Comparison of ENCODE assay signal across 16 cellular contexts in genomic region chr22:40966683-40967082, GRCh38. TPM values are rescaled to one million over a fixed set of nuclear protein-coding genes. Genes with fewer than 3 reads are reported as not detected.
DNase-seq lines count a peak whose midpoint lies in the region; ATAC-seq and TF ChIP-seq lines count a peak whose summit lies in the region.
"Had no signal": no experiment of that assay in that cellular context is flagged by ENCODE, and none has a peak within 500 bp of the region (broad histone marks: within the 10 kb centered on the region; RNA-seq: fewer than 3 reads in every experiment).

No MANE protein-coding gene starts in this region.

- H3K36me3 Mint-ChIP-seq in CD14-positive monocyte (peaks cover 53 to 85% of the 10 kb centered on the region in 2 donors), nephron progenitor cell (ENCODE audit: low read depth) (peaks cover 56% of the 10 kb centered on the region)

- H3K27me3 Mint-ChIP-seq in CD14-positive monocyte (ENCODE audit: low read depth in 3 of 3) = no peaks in the 10 kb centered on the region
- no peaks in the 10 kb centered on the region for H3K27me3 Mint-ChIP-seq in nephron progenitor cell (ENCODE audit: low read depth, poor library complexity)

- DNase-seq in CD14-positive monocyte (ENCODE audit: low spot score) (peak; percentile 76), NOMO-1 treated with DMSO at 0.1 percent for 48 hours (lab: John Stamatoyannopoulos, UW; ENCODE audit: unreplicated experiment) (peak; percentile 58), astrocyte of the hippocampus (ENCODE audit: low read depth, low spot score) (peak; percentile 22), nephron progenitor cell (no peak), NCI-H1105 treated with DMSO at 0.1 percent for 48 hours (lab: John Stamatoyannopoulos, UW) (no peak), hypothalamus (lab: John Stamatoyannopoulos, UW) (no peak), H4 (ENCODE audit: low spot score) (no peak)
- DNase-seq: activated gamma-delta T cell, Calu3, colonic mucosa, foreskin fibroblast, MM.1S, NCI-H2029, NCI-H510A treated with DMSO at 0.1 percent for 48 hours, WERI-Rb-1 had no signal

- H3K4me3 Mint-ChIP-seq in CD14-positive monocyte (peak overlapping the region in 1 of 2 donors; percentile 27), nephron progenitor cell (no peak overlapping the region)

- no peaks in the 10 kb centered on the region for H3K9me3 Mint-ChIP-seq in CD14-positive monocyte
- H3K9me3 Mint-ChIP-seq in nephron progenitor cell = no peaks in the 10 kb centered on the region

- intact Hi-C loops in CD14-positive monocyte (cut with micrococcal nuclease) = loop anchor here in 1 of 2 donors (5.0 kb wide), 1 partner anchor 126 kb away; the partner anchor contains the start of gene EP300

- H3K27ac Mint-ChIP-seq in CD14-positive monocyte (peak overlapping the region; percentile 82 to 98 (median 91)), nephron progenitor cell (peak overlapping the region; percentile 4)

- TF ChIP-seq CTCF in CD14-positive monocyte (IDR thresholded peaks at IDR 0.05) (no peak), nephron progenitor cell (IDR thresholded peaks at IDR 0.05) (no peak)

- peaks cover 22% of the 10 kb centered on the region for H3K4me1 Mint-ChIP-seq in CD14-positive monocyte
- H3K4me1 Mint-ChIP-seq in nephron progenitor cell = no peaks in the 10 kb centered on the region

- no peak for ATAC-seq in GM21526 (IDR thresholded peaks at IDR 0.05; ENCODE audit: low FRiP score, unreplicated experiment)

RNA-seq across cellular contexts. Expression of gene RBX1, which starts 15.5 kb away (rescaled TPM):
- 100 to 1,000 TPM; 224 to 247 TPM for polyA plus RNA-seq in CD14-positive monocyte
- total RNA-seq in H4 (2014; rRNA removed; shearing (Covaris generic)) = 76.0 and 76.7 TPM in 2 replicates

Comparison
In these comparisons a context has a peak if more than half of its experiments do, and no peak if none do; other contexts are left out.
1. DNase-seq: peak in CD14-positive monocyte (single experiment), NOMO-1 treated with DMSO at 0.1 percent for 48 hours (single experiment) and astrocyte of the hippocampus (single experiment); none in nephron progenitor cell (single experiment), NCI-H1105 treated with DMSO at 0.1 percent for 48 hours (single experiment), hypothalamus (0 of 51) and H4 (single experiment).